In genomic region chr19:48616041-48616436, GRCh38 we compare ENCODE assay signal across 12 cellular contexts. TPM values are rescaled to one million over a fixed set of nuclear protein-coding genes. Genes with fewer than 3 reads are reported as not detected.
DNase-seq lines count a peak whose midpoint lies in the region; ATAC-seq and TF ChIP-seq lines count a peak whose summit lies in the region.
"Had no signal": no experiment of that assay in that cellular context is flagged by ENCODE, and none has a peak within 500 bp of the region (broad histone marks: within the 10 kb centered on the region; RNA-seq: fewer than 3 reads in every experiment).

No MANE protein-coding gene starts in this region.

- DNase-seq in activated CD4-positive, alpha-beta T cell treated with anti-CD3 and anti-CD28 coated beads, Interleukin-2, amount 10 ng/mL, durations not matched to agents 24 days and 14 days, result no peak
- DNase-seq in activated CD4-positive, alpha-beta T cell treated with anti-CD3 and anti-CD28 coated beads, Interleukin-2, amount 50 U/mL, for 48 hours, result no peak
- no peak for DNase-seq in T-cell
- peak; percentile 80 for DNase-seq in spleen
- no peak for DNase-seq in medulla oblongata (ENCODE audit: extremely low spot score)
- DNase-seq in Karpas-422, result no peak
- no peak for DNase-seq in cardiac septum (ENCODE audit: low spot score)
- DNase-seq: left colon, MM.1S had no signal

- WGBS in esophagus, 2 donors, result 74 to 77% methylated on average over 15 to 16 of the region's 16 CpGs
- WGBS in spleen, 5 donors, result 85 to 92% (median 89%) methylated on average over 9 to 16 of the region's 16 CpGs

- POLR2A ChIA-PET in T-cell (lab: Charles Lee), result no interaction called here

- no peaks in the 10 kb centered on the region for H3K9me3 ChIP-seq in esophagus (ENCODE audit: control insufficient read depth in 2 of 2, insufficient read depth in 1 of 2, low read depth in 1 of 2, low read length in 1 of 2)
- no peaks in the 10 kb centered on the region for H3K9me3 ChIP-seq in spleen
- no peaks in the 10 kb centered on the region for H3K9me3 ChIP-seq in Karpas-422 (ENCODE audit: low read length)

- no peak for ATAC-seq in T-cell (replicated peaks in 1 of 4)
- ATAC-seq: left colon had no signal

- peaks cover 25% of the 10 kb centered on the region for H4K20me1 ChIP-seq in Karpas-422 (ENCODE audit: insufficient read depth, low read depth, low read length)

- peak overlapping the region; percentile 91 for H3K4me3 Mint-ChIP-seq in activated CD4-positive, alpha-beta T cell treated with anti-CD3 and anti-CD28 coated beads, Interleukin-2, amount 10 ng/mL, durations not matched to agents 24 days and 14 days
- H3K4me3 Mint-ChIP-seq in T-cell, result peak overlapping the region; percentile 94 to 95 (median 95)

- no peak for TF ChIP-seq CTCF in spleen (IDR thresholded peaks at IDR 0.05 in 8 of 11, conservative IDR thresholded peaks at IDR 0.05 in 3 of 11)

- intact Hi-C loops in activated CD4-positive, alpha-beta T cell treated with anti-CD3 and anti-CD28 coated beads, Interleukin-2, amount 10 ng/mL, durations not matched to agents 24 days and 14 days (cut with micrococcal nuclease), result no loop called here
- intact Hi-C loops in spleen (cut with DNase I; ENCODE audit: low total_unique reads) (no loop called here), cardiac septum (cut with DNase I) (no loop called here)

- H3K9me2 ChIP-seq in Karpas-422 (replicated peaks; ENCODE audit: insufficient read depth, low read length), result no peaks in the 10 kb centered on the region

- H3K9me3 Mint-ChIP-seq in activated CD4-positive, alpha-beta T cell treated with anti-CD3 and anti-CD28 coated beads, Interleukin-2, amount 10 ng/mL, durations not matched to agents 24 days and 14 days, result no peaks in the 10 kb centered on the region
- no peaks in the 10 kb centered on the region for H3K9me3 Mint-ChIP-seq in T-cell

- H3K4me1 ChIP-seq in esophagus (ENCODE audit: control insufficient read depth in 2 of 2, insufficient read depth in 2 of 2, low read length in 1 of 2) (peaks cover 0 to 31% of the 10 kb centered on the region in 2 donors), spleen (peaks cover 28 to 58% (median 44%) of the 10 kb centered on the region in 6 donors), Karpas-422 (ENCODE audit: low read length) (peaks cover 25% of the 10 kb centered on the region)

- CTCF ChIA-PET in T-cell (lab: Charles Lee), result no interaction called here

- no peak overlapping the region for H3K4me2 ChIP-seq in Karpas-422 (ENCODE audit: low read depth, low read length, poor library complexity, severe bottlenecking)

- TF ChIP-seq POLR2A in spleen (IDR thresholded peaks at IDR 0.05), result no peak

- H3K27ac ChIP-seq in esophagus (ENCODE audit: low read depth in 2 of 2, low read length in 1 of 2), result peak overlapping the region; percentile 84 to 88
- H3K27ac ChIP-seq in spleen, result peak overlapping the region in 3 of 8 donors; percentile 92 to 96 (median 95)
- H3K27ac ChIP-seq in Karpas-422 (ENCODE audit: low read length), result no peak overlapping the region

- H3K36me3 ChIP-seq in esophagus (ENCODE audit: control insufficient read depth in 2 of 2, insufficient read depth in 2 of 2, low read length in 1 of 2), result peaks cover 11 to 28% of the 10 kb centered on the region in 2 donors
- H3K36me3 ChIP-seq in spleen, result peaks cover 8 to 47% (median 34%) of the 10 kb centered on the region in 6 donors
- H3K36me3 ChIP-seq in Karpas-422 (ENCODE audit: insufficient read depth, low read length), result peaks cover 37% of the 10 kb centered on the region

- peak overlapping the region in 1 of 2 donors; percentile 18 for H3K4me3 ChIP-seq in esophagus (ENCODE audit: low read depth in 1 of 2, low read length in 2 of 2)
- peak overlapping the region in 1 of 8 donors; percentile 83 for H3K4me3 ChIP-seq in spleen
- H3K4me3 ChIP-seq in Karpas-422 (ENCODE audit: low read length), result no peak overlapping the region

- H3K36me3 Mint-ChIP-seq in activated CD4-positive, alpha-beta T cell treated with anti-CD3 and anti-CD28 coated beads, Interleukin-2, amount 10 ng/mL, durations not matched to agents 24 days and 14 days (ENCODE audit: low read depth), result peaks cover 58% of the 10 kb centered on the region
- H3K36me3 Mint-ChIP-seq in T-cell, result peaks cover 22% of the 10 kb centered on the region

- H3K27me3 ChIP-seq in esophagus (ENCODE audit: control insufficient read depth in 1 of 2, insufficient read depth in 2 of 2, low read length in 2 of 2) (no peaks in the 10 kb centered on the region), spleen (replicated peaks in 1 of 7) (no peaks in the 10 kb centered on the region), Karpas-422 (ENCODE audit: low read length) (no peaks in the 10 kb centered on the region)

- no peak overlapping the region for H2AFZ ChIP-seq in Karpas-422 (ENCODE audit: low read length)

- no peaks in the 10 kb centered on the region for H3K27me3 Mint-ChIP-seq in activated CD4-positive, alpha-beta T cell treated with anti-CD3 and anti-CD28 coated beads, Interleukin-2, amount 10 ng/mL, durations not matched to agents 24 days and 14 days
- no peaks in the 10 kb centered on the region for H3K27me3 Mint-ChIP-seq in T-cell

- peaks cover 39% of the 10 kb centered on the region for H3K79me2 ChIP-seq in Karpas-422 (ENCODE audit: low read length)

- no peak overlapping the region for H3K9ac ChIP-seq in Karpas-422 (ENCODE audit: low read length)

- peaks cover 21% of the 10 kb centered on the region for H3K4me1 Mint-ChIP-seq in activated CD4-positive, alpha-beta T cell treated with anti-CD3 and anti-CD28 coated beads, Interleukin-2, amount 10 ng/mL, durations not matched to agents 24 days and 14 days
- H3K4me1 Mint-ChIP-seq in T-cell, result peaks cover 29 to 42% (median 35%) of the 10 kb centered on the region in 3 donors

- peak overlapping the region; percentile 98 for H3K27ac Mint-ChIP-seq in activated CD4-positive, alpha-beta T cell treated with anti-CD3 and anti-CD28 coated beads, Interleukin-2, amount 10 ng/mL, durations not matched to agents 24 days and 14 days
- H3K27ac Mint-ChIP-seq in T-cell, result peak overlapping the region; percentile 76 to 85

RNA-seq across cellular contexts. Expression of gene FAM83E, which starts 1.2 kb away (rescaled TPM):
- 5.1 and 6.4 TPM in 2 replicates for total RNA-seq in activated CD4-positive, alpha-beta T cell treated with anti-CD3 and anti-CD28 coated beads, Interleukin-2, amount 10 ng/mL, durations not matched to agents 24 days and 14 days
- total RNA-seq in T-cell (1 to 10 TPM in 4 of 5 donors, not detected in 1; 2.3 to 3.0 (median 2.7) TPM), spleen (1 to 10 TPM in 1 of 7 donors, under 1 TPM in 1, not detected in 5; 0.46 to 2.0 TPM), cardiac septum (not detected)
- polyA plus RNA-seq in esophagus (10 to 100 TPM in 1 of 2 donors, 1 to 10 TPM in 1; 6.5 to 26.7 TPM), spleen (under 1 TPM; 0.04 to 0.67 (median 0.20) TPM)
- 1.0 and 1.2 TPM in 2 replicates for total RNA-seq in Karpas-422 (2014; rRNA removed; shearing (Covaris generic); ENCODE audit: low replicate concordance)

RNA-seq across cellular contexts. Expression of gene RPL18, which starts 2.9 kb away (rescaled TPM):
- total RNA-seq in activated CD4-positive, alpha-beta T cell treated with anti-CD3 and anti-CD28 coated beads, Interleukin-2, amount 10 ng/mL, durations not matched to agents 24 days and 14 days, result 1,885 and 1,938 TPM in 2 replicates
- total RNA-seq in T-cell (1,000 to 10,000 TPM; 2,370 to 2,784 (median 2,662) TPM), spleen (1,000 to 10,000 TPM; 1,136 to 2,739 (median 1,465) TPM), cardiac septum (437 TPM)
- polyA plus RNA-seq in esophagus (1,000 to 10,000 TPM; 2,667 to 2,860 TPM), spleen (1,000 to 10,000 TPM; 3,728 to 5,575 (median 5,277) TPM)
- 3,031 and 4,148 TPM in 2 replicates for total RNA-seq in Karpas-422 (2014; rRNA removed; shearing (Covaris generic); ENCODE audit: low replicate concordance)

RNA-seq across cellular contexts. Expression of gene SPHK2, which starts 3.3 kb away (rescaled TPM):
- 36.4 and 39.0 TPM in 2 replicates for total RNA-seq in activated CD4-positive, alpha-beta T cell treated with anti-CD3 and anti-CD28 coated beads, Interleukin-2, amount 10 ng/mL, durations not matched to agents 24 days and 14 days
- total RNA-seq in T-cell, result 10 to 100 TPM; 18.0 to 37.0 (median 31.8) TPM
- polyA plus RNA-seq in esophagus, result 10 to 100 TPM in 1 of 2 donors, 1 to 10 TPM in 1; 9.0 to 15.5 TPM
- 10 to 100 TPM; 12.4 to 26.5 (median 23.5) TPM for total RNA-seq in spleen
- 10 to 100 TPM in 1 of 3 donors, 1 to 10 TPM in 2; 7.9 to 20.8 (median 9.7) TPM for polyA plus RNA-seq in spleen
- 23.0 and 30.6 TPM in 2 replicates for total RNA-seq in Karpas-422 (2014; rRNA removed; shearing (Covaris generic); ENCODE audit: low replicate concordance)
- 8.5 TPM for total RNA-seq in cardiac septum

RNA-seq across cellular contexts. Expression of gene SPACA4, which starts 9.5 kb away (rescaled TPM):
- total RNA-seq in activated CD4-positive, alpha-beta T cell treated with anti-CD3 and anti-CD28 coated beads, Interleukin-2, amount 10 ng/mL, durations not matched to agents 24 days and 14 days, result not detected in 2 replicates
- not detected for total RNA-seq in T-cell
- polyA plus RNA-seq in esophagus, result 1 to 10 TPM; 1.2 to 1.9 TPM
- not detected for total RNA-seq in spleen
- not detected for polyA plus RNA-seq in spleen
- not detected in 2 replicates for total RNA-seq in Karpas-422 (2014; rRNA removed; shearing (Covaris generic); ENCODE audit: low replicate concordance)
- total RNA-seq in cardiac septum, result not detected
- total RNA-seq: aorta, left colon, skeletal muscle tissue had no signal

RNA-seq across cellular contexts. Expression of gene DBP, which starts 21.1 kb away (rescaled TPM):
- total RNA-seq in activated CD4-positive, alpha-beta T cell treated with anti-CD3 and anti-CD28 coated beads, Interleukin-2, amount 10 ng/mL, durations not matched to agents 24 days and 14 days, result 10.7 and 11.2 TPM in 2 replicates
- total RNA-seq in T-cell, result 10 to 100 TPM; 24.5 to 57.2 (median 56.0) TPM
- polyA plus RNA-seq in esophagus, result 10 to 100 TPM in 1 of 2 donors, 1 to 10 TPM in 1; 8.9 to 13.3 TPM
- 10 to 100 TPM; 11.4 to 29.5 (median 22.5) TPM for total RNA-seq in spleen
- polyA plus RNA-seq in spleen, result 10 to 100 TPM; 21.8 to 26.8 (median 24.1) TPM
- total RNA-seq in Karpas-422 (2014; rRNA removed; shearing (Covaris generic); ENCODE audit: low replicate concordance), result 8.5 and 16.4 TPM in 2 replicates
- 4.4 TPM for total RNA-seq in cardiac septum
